ENCODE assay signal across 8 cellular contexts in the genomic region with DNA sequence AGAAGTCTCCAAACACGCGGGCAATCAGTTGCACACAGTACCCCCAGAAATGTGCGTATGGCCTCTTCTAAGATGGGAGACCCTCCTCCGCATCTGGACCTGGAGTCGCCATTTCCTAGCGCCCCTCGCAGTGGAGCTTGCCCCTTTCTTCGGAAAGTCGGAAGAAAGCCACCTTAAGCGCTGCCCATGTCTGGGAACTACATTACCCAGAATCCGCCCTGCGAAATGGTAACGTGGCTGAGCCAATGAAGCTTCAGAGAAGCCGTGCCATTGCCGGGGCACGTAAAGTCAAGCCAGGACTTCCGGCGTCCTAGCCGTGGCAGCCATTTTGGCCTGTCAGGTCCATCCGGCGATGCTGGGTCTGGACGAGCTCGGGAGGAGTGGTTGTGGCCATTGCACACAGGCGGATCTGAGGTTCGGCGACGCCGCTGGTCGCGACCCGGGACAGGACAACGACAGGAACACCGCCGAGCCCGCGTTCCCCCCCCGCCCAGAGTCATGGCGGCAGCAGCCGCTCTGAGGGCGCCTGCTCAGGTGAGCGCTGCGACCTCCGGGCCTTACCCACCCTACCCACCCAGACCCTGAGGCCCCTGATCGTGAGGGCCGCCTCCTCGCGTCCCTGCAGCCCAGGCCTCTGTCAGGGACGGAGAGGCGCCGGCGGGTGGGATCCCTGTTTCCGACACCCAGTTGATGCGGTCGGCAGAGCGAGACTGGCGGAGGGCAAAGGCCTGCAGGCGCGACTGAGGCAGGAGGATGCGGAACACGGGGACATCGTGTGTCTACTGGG. TPM values are rescaled to one million over a fixed set of nuclear protein-coding genes. Genes with fewer than 3 reads are reported as not detected.
DNase-seq lines count a peak whose midpoint lies in the region; ATAC-seq and TF ChIP-seq lines count a peak whose summit lies in the region.

A gene (plus strand): TSS at position 332 of the 787 bp plus-strand sequence. CDS start 167 bp downstream, at position 499.

- CTCF ChIA-PET in RWPE1 (lab: Yijun Ruan, JAX), result interaction anchor here (0.7 kb wide), 1 partner anchor 462 kb away, joined by 4 read pairs; no protein-coding TSS in a partner anchor

- H3K27ac ChIP-seq in RWPE1, result peak within 1 kb of the TSS; percentile 81

- peak within 1 kb of the TSS; percentile 75 for H3K4me3 ChIP-seq in fibroblast of mammary gland (ENCODE audit: control insufficient read depth, low read depth, low read length)

- peaks cover 25% of the 10 kb centered on the region for H3K36me3 Mint-ChIP-seq in natural killer cell

- TF ChIP-seq CTCF in RWPE1 (conservative IDR thresholded peaks at IDR 0.05; ENCODE audit: low read depth) (no peak), fibroblast of mammary gland (conservative IDR thresholded peaks at IDR 0.05; ENCODE audit: control insufficient read depth, insufficient read depth, low read depth, low read length) (no peak), natural killer cell (IDR thresholded peaks at IDR 0.05) (no peak)

- intact Hi-C loops in natural killer cell (cut with micrococcal nuclease), result loop anchor here (1.0 kb wide), 3 partner anchors 23 to 414 kb away; a partner anchor contains a TSS

- peak within 1 kb of the TSS; percentile 95 for H3K4me3 Mint-ChIP-seq in natural killer cell

- H3K27ac Mint-ChIP-seq in natural killer cell, result peak within 1 kb of the TSS; percentile 88 to 93

- ATAC-seq in GM21526 (IDR thresholded peaks at IDR 0.05; ENCODE audit: low FRiP score, unreplicated experiment) (peak; percentile 93), natural killer cell (peak; percentile 99 to 100 (median 99))

- no peaks in the 10 kb centered on the region for H3K27me3 Mint-ChIP-seq in natural killer cell (ENCODE audit: low read depth in 2 of 2)

- peaks cover 2 to 5% of the 10 kb centered on the region in 2 donors for H3K9me3 Mint-ChIP-seq in natural killer cell

- peaks cover 40 to 43% of the 10 kb centered on the region in 2 donors for H3K4me1 Mint-ChIP-seq in natural killer cell

- DNase-seq in DMS 273 treated with DMSO at 0.1 percent for 48 hours (lab: John Stamatoyannopoulos, UW) (peak; percentile 70), HuH-7.5 (ENCODE audit: low spot score) (peak; percentile 99), RWPE1 (ENCODE audit: low spot score) (peak; percentile 92), fibroblast of mammary gland (ENCODE audit: low read depth) (peak; percentile 92), natural killer cell (peak; percentile 78)
- DNase-seq in activated T-helper 1 cell treated with anti-CD3 and anti-CD28 coated beads, Interleukin-2, amount 50 U/mL, for 16 hours (ENCODE audit: low read depth in 1 of 2, low spot score in 1 of 2), result peak; percentile 76 to 78
- peak; percentile 71 to 86 (median 80) for DNase-seq in stimulated activated naive CD4-positive, alpha-beta T cell (lab: John Stamatoyannopoulos, UW)

- POLR2A ChIA-PET in RWPE1 (lab: Yijun Ruan, JAX; ENCODE audit: low non-redundant PET), result no interaction called here

RNA-seq across cellular contexts. Expression of the gene that starts here (rescaled TPM):
- total RNA-seq in natural killer cell, result 10 to 100 TPM; 24.0 to 33.3 (median 28.2) TPM

Comparison
In these comparisons a context has a peak if more than half of its experiments do, and no peak if none do; other contexts are left out.
1. Peak in every context shown above with its lines: DNase-seq, ATAC-seq, H3K4me3 ChIP-seq and H3K27ac ChIP-seq.